Comparison of ENCODE assay signal across 27 cellular contexts in genomic region chr1:244060691-244061090, GRCh38. TPM values are rescaled to one million over a fixed set of nuclear protein-coding genes. Genes with fewer than 3 reads are reported as not detected.
DNase-seq lines count a peak whose midpoint lies in the region; ATAC-seq and TF ChIP-seq lines count a peak whose summit lies in the region.
"Had no signal": no experiment of that assay in that cellular context is flagged by ENCODE, and none has a peak within 500 bp of the region (broad histone marks: within the 10 kb centered on the region; RNA-seq: fewer than 3 reads in every experiment).

No MANE protein-coding gene starts in this region.

- H3K9me3 ChIP-seq in osteoblast (ENCODE audit: low read depth, low read length) = no peaks in the 10 kb centered on the region
- H3K9me3 ChIP-seq: gastrocnemius medialis had no signal

- H3K4me3 ChIP-seq in osteoblast (ENCODE audit: insufficient read depth, low read length) = no peak overlapping the region
- H3K4me3 ChIP-seq: gastrocnemius medialis, SK-N-MC had no signal

- peaks cover 6% of the 10 kb centered on the region for H3K4me1 ChIP-seq in osteoblast (ENCODE audit: insufficient read depth, low read length)

- ATAC-seq in GM18511 (IDR thresholded peaks at IDR 0.05; ENCODE audit: unreplicated experiment) = peak; percentile 77
- ATAC-seq in GM21423 (IDR thresholded peaks at IDR 0.05; ENCODE audit: unreplicated experiment) = peak; percentile 47
- ATAC-seq: gastrocnemius medialis; sciatic nerve; stimulated activated naive CD8-positive, alpha-beta T cell treated with anti-CD3 and anti-CD28 coated beads, Interleukin-15, Interleukin-2, amounts not matched to agents 100 U/mL and 50 U/mL, for 24 hours had no signal

- no peak for TF ChIP-seq CTCF in VCaP (conservative IDR thresholded peaks at IDR 0.05)
- TF ChIP-seq CTCF in osteoblast (IDR thresholded peaks at IDR 0.05; ENCODE audit: extremely low read depth, low read depth, low read length) = no peak

- no peak overlapping the region for H2AFZ ChIP-seq in osteoblast (ENCODE audit: low read length)

- no peak overlapping the region for H3K4me2 ChIP-seq in osteoblast (ENCODE audit: insufficient read depth, low read length)

- DNase-seq in superior temporal gyrus (ENCODE audit: extremely low spot score) (peak; percentile 49), CD1c-positive myeloid dendritic cell (ENCODE audit: extremely low spot score) (no peak), GM19238 (ENCODE audit: insufficient read length, low spot score) (no peak), osteoblast (ENCODE audit: insufficient read length, low spot score, missing footprints) (no peak)
- DNase-seq: activated CD4-positive, alpha-beta T cell treated with anti-CD3 and anti-CD28 coated beads, Interleukin-2, amount 10 ng/mL, durations not matched to agents 24 days and 14 days; activated naive CD4-positive, alpha-beta T cell treated with anti-CD3 and anti-CD28 coated beads, Interleukin-2, amount 10 ng/mL, durations not matched to agents 7 days and 5 days; activated T-cell treated with anti-CD3 and anti-CD28 coated beads, Interleukin-2, amount 50 U/mL, for 48 hours; amygdala; CD4-positive, alpha-beta memory T cell; cortex of kidney; endodermal cell; gastrocnemius medialis; GF-D8; GOT3; islet precursor cell; NCI-H146; NCI-H2171; NCI-H524 treated with DMSO at 0.1 percent for 48 hours; posterior cingulate gyrus; RPMI8226; stimulated activated naive CD8-positive, alpha-beta T cell treated with anti-CD3 and anti-CD28 coated beads, Interleukin-15, Interleukin-2, amounts not matched to agents 100 U/mL and 50 U/mL, for 24 hours; T-helper 2 cell had no signal

- no peaks in the 10 kb centered on the region for H3K27me3 ChIP-seq in osteoblast (ENCODE audit: insufficient read depth, low read length)
- H3K27me3 ChIP-seq: gastrocnemius medialis had no signal

- H3K36me3 ChIP-seq in osteoblast (ENCODE audit: insufficient read depth, low read length) = no peaks in the 10 kb centered on the region

- no peaks in the 10 kb centered on the region for H3K79me2 ChIP-seq in osteoblast (ENCODE audit: insufficient read depth, low read length)

- no peaks in the 10 kb centered on the region for H4K20me1 ChIP-seq in osteoblast (ENCODE audit: insufficient read depth, low read length)

- H3K27ac ChIP-seq in VCaP = peak overlapping the region; percentile 41
- no peak overlapping the region for H3K27ac ChIP-seq in osteoblast (ENCODE audit: low read depth, low read length)
- H3K27ac ChIP-seq: gastrocnemius medialis, SK-N-MC had no signal

RNA-seq across cellular contexts. Expression of gene ZBTB18, which starts 9.6 kb away (rescaled TPM):
- total RNA-seq in osteoblast = 9.4 and 10.5 TPM in 2 replicates
